ENCODE assay signal across 20 cellular contexts in the genomic region with DNA sequence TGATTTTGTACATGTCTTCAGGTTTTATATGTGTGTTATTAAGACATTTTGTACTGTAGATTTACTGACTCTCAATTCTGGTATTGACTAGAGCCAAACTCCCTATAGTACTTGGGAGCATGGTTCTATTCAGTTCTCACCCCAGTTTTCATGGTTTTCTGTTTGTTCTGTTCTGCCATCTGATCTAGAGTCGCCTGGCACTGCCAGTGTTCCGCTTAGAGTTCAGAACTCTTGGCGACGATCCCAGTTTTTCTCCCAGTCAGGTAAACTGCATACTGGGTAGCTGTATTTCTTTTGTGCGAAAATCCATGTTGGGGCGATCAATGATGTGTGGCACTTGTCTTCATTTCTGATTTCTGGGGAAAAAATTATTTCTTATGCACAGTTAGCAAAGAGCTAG.
DNase-seq lines count a peak whose midpoint lies in the region; ATAC-seq, FAIRE-seq and TF ChIP-seq lines count a peak whose summit lies in the region.
"Had no signal": no experiment of that assay in that cellular context is flagged by ENCODE, and none has a peak within 500 bp of the region (broad histone marks: within the 10 kb centered on the region; RNA-seq: fewer than 3 reads in every experiment).

No MANE protein-coding gene starts in this region.

- peaks cover 0 to 99% (median 49%) of the 10 kb centered on the region in 9 donors for H3K36me3 ChIP-seq in heart left ventricle
- peaks cover 0 to 6% (median 0%) of the 10 kb centered on the region in 4 donors for H3K36me3 ChIP-seq in stomach
- H3K36me3 ChIP-seq: cardiac muscle cell had no signal

- intact Hi-C loops in heart left ventricle (cut with DNase I) = no loop called here
- intact Hi-C loops in Right ventricle myocardium inferior (cut with DNase I) = no loop called here
- intact Hi-C loops in stomach (cut with DNase I; ENCODE audit: low total_unique reads) = no loop called here

- ATAC-seq in heart left ventricle (peak; percentile 50 to 65 (median 59)), Right ventricle myocardium inferior (no peak)
- ATAC-seq: stimulated activated memory B cell treated with anti-CD40 and anti-IgM and Interleukin-4, amounts not matched to agents 10 μg/mL and 1 μg/mL and 100 μg/mL, for 72 hours had no signal

- H3K27me3 ChIP-seq in heart left ventricle = no peaks in the 10 kb centered on the region
- H3K27me3 ChIP-seq in stomach = no peaks in the 10 kb centered on the region

- TF ChIP-seq EP300 in stomach (IDR thresholded peaks at IDR 0.05) = no peak

- WGBS in heart left ventricle, 4 donors = 75 to 87% (median 81%) methylated on average over 6 of the region's 6 CpGs
- 27 to 61% (median 54%) methylated on average over 6 of the region's 6 CpGs for WGBS in stomach, 5 donors

- H3K4me3 ChIP-seq in heart left ventricle (no peak overlapping the region), stomach (no peak overlapping the region)
- H3K4me3 ChIP-seq: cardiac muscle cell had no signal

- DNase-seq in heart left ventricle = peak in 3 of 5 donors; percentile 32 to 40 (median 37)
- no peak for DNase-seq in Right ventricle myocardium inferior (ENCODE audit: missing footprints)
- peak; percentile 39 for DNase-seq in NCI-H1694 treated with DMSO at 0.1 percent for 48 hours (lab: John Stamatoyannopoulos, UW)
- DNase-seq in cerebellum (ENCODE audit: low spot score) = peak; percentile 15
- DNase-seq in stomach = peak; percentile 87
- DNase-seq in activated CD8-positive, alpha-beta memory T cell treated with anti-CD3 and anti-CD28 coated beads for 24 hours = no peak
- DNase-seq in urothelium cell line (ENCODE audit: low spot score) = no peak
- no peak for DNase-seq in stimulated activated CD8-positive, alpha-beta memory T cell treated with anti-CD3 and anti-CD28 coated beads, Interleukin-4, amount 100 ng/mL, for 48 hours
- DNase-seq: activated B cell treated with CpG ODN at 0.5 μM for 24 hours; activated CD4-positive, alpha-beta T cell treated with anti-CD3 and anti-CD28 coated beads, Interleukin-2, amount 50 U/mL, for 48 hours; activated naive CD4-positive, alpha-beta T cell; CD4-positive, alpha-beta T cell; EL; HCEC 1CT; NCI-H226; SK-N-SH had no signal

- H3K4me1 ChIP-seq in heart left ventricle (no peaks in the 10 kb centered on the region), stomach (peaks cover 0 to 7% (median 2%) of the 10 kb centered on the region in 4 donors)
- H3K4me1 ChIP-seq: parathyroid adenoma had no signal

- H3K9me3 ChIP-seq in heart left ventricle (no peaks in the 10 kb centered on the region), stomach (no peaks in the 10 kb centered on the region)
- H3K9me3 ChIP-seq: SK-N-SH had no signal

- TF ChIP-seq CTCF in heart left ventricle (IDR thresholded peaks at IDR 0.05) (no peak), stomach (IDR thresholded peaks at IDR 0.05) (no peak)

- TF ChIP-seq POLR2A in heart left ventricle (IDR thresholded peaks at IDR 0.05) (no peak), stomach (IDR thresholded peaks at IDR 0.05) (no peak)

- H3K27ac ChIP-seq in heart left ventricle (no peak overlapping the region), stomach (peak overlapping the region in 1 of 5 donors; percentile 17)
- H3K27ac ChIP-seq: cardiac muscle cell, parathyroid adenoma had no signal

- no peak for FAIRE-seq in urothelium cell line (lab: Jason Lieb, UNC)
- FAIRE-seq: RCC 7860 had no signal

Comparison
In these comparisons a context has a peak if more than half of its experiments do, and no peak if none do; other contexts are left out.
1. DNase-seq: peak in heart left ventricle (3 of 5), NCI-H1694 treated with DMSO at 0.1 percent for 48 hours (single experiment), cerebellum (single experiment) and stomach (single experiment); none in Right ventricle myocardium inferior (single experiment), activated CD8-positive, alpha-beta memory T cell treated with anti-CD3 and anti-CD28 coated beads for 24 hours (single experiment), urothelium cell line (single experiment) and stimulated activated CD8-positive, alpha-beta memory T cell treated with anti-CD3 and anti-CD28 coated beads, Interleukin-4, amount 100 ng/mL, for 48 hours (single experiment).